ENCODE assay signal across 8 cellular contexts in the genomic region with DNA sequence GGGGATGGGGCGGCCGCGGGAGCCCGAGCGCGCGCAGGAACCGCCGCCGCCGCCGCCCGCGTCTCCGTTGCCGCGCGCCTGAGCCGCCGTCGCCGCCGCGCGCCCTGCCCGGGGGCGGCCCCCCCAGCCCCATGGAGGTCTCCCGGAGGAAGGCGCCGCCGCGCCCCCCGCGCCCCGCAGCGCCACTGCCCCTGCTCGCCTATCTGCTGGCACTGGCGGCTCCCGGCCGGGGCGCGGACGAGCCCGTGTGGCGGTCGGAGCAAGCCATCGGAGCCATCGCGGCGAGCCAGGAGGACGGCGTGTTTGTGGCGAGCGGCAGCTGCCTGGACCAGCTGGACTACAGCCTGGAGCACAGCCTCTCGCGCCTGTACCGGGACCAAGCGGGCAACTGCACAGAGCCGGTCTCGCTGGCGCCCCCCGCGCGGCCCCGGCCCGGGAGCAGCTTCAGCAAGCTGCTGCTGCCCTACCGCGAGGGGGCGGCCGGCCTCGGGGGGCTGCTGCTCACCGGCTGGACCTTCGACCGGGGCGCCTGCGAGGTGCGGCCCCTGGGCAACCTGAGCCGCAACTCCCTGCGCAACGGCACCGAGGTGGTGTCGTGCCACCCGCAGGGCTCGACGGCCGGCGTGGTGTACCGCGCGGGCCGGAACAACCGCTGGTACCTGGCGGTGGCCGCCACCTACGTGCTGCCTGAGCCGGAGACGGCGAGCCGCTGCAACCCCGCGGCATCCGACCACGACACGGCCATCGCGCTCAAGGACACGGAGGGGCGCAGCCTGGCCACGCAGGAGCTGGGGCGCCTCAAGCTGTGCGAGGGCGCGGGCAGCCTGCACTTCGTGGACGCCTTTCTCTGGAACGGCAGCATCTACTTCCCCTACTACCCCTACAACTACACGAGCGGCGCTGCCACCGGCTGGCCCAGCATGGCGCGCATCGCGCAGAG. TPM values are rescaled to one million over a fixed set of nuclear protein-coding genes. Genes with fewer than 3 reads are reported as not detected.
DNase-seq lines count a peak whose midpoint lies in the region; ATAC-seq, FAIRE-seq and TF ChIP-seq lines count a peak whose summit lies in the region.

No MANE protein-coding gene starts in this region.

- no peaks in the 10 kb centered on the region for H3K9me3 Mint-ChIP-seq in osteocyte (ENCODE audit: unreplicated experiment)

- H3K27me3 Mint-ChIP-seq in osteocyte (ENCODE audit: unreplicated experiment) = peaks cover 75% of the 10 kb centered on the region

- peak; percentile 48 for TF ChIP-seq CTCF in osteocyte (IDR thresholded peaks at IDR 0.05)

- no peaks in the 10 kb centered on the region for H3K36me3 Mint-ChIP-seq in osteocyte (ENCODE audit: unreplicated experiment)

- H3K4me3 Mint-ChIP-seq in osteocyte (ENCODE audit: unreplicated experiment) = peak overlapping the region; percentile 68

- H3K27ac Mint-ChIP-seq in osteocyte (ENCODE audit: unreplicated experiment) = no peak overlapping the region

- peak; percentile 48 for DNase-seq in SIG-M5 treated with dmso at 0.1 percent for 504 hours (lab: John Stamatoyannopoulos, UW; ENCODE audit: unreplicated experiment)
- DNase-seq in SIG-M5 (lab: John Stamatoyannopoulos, UW) = no peak
- DNase-seq in NCI-H2227 (lab: John Stamatoyannopoulos, UW; ENCODE audit: unreplicated experiment) = peak; percentile 71
- DNase-seq in activated T-helper 1 cell treated with Interleukin-2 at 50 U/mL for 16 hours (ENCODE audit: low read depth) = peak; percentile 24
- peak; percentile 44 to 72 for DNase-seq in frontal cortex (ENCODE audit: low spot score in 2 of 2)
- DNase-seq in osteocyte (ENCODE audit: extremely low spot score, unreplicated experiment) = no peak
- no peak for DNase-seq in HT-29 (ENCODE audit: low spot score)

- no peak for FAIRE-seq in frontal cortex (lab: Jason Lieb, UNC)

- ATAC-seq in HG02763 (IDR thresholded peaks at IDR 0.05; ENCODE audit: unreplicated experiment) = peak; percentile 20

- H3K4me1 Mint-ChIP-seq in osteocyte (ENCODE audit: unreplicated experiment) = peaks cover 14% of the 10 kb centered on the region

RNA-seq across cellular contexts. Expression of a gene that starts 0.7 kb away (rescaled TPM):
- total RNA-seq in frontal cortex = 81.1 TPM
- total RNA-seq in osteocyte = 0.32 and 1.1 TPM in 2 replicates
- 0.05 TPM in 1 of 2 replicates, not detected in the other for total RNA-seq in HT-29 (2014; rRNA removed; shearing (Covaris generic))

Comparison
In these comparisons a context has a peak if more than half of its experiments do, and no peak if none do; other contexts are left out.
1. DNase-seq: peak in SIG-M5 treated with dmso at 0.1 percent for 504 hours (single experiment), NCI-H2227 (single experiment), activated T-helper 1 cell treated with Interleukin-2 at 50 U/mL for 16 hours (single experiment) and frontal cortex (2 of 2); none in SIG-M5 (single experiment), osteocyte (single experiment) and HT-29 (single experiment).
2. RNA of a gene that starts 0.7 kb away (total RNA-seq): 81.1 TPM in frontal cortex (single experiment); 0.32 to 1.1 TPM in osteocyte and 0.05 TPM in HT-29; every median in the first group is over 10 times any median in the second.